ENCODE assay signal across 35 cellular contexts in the genomic region with DNA sequence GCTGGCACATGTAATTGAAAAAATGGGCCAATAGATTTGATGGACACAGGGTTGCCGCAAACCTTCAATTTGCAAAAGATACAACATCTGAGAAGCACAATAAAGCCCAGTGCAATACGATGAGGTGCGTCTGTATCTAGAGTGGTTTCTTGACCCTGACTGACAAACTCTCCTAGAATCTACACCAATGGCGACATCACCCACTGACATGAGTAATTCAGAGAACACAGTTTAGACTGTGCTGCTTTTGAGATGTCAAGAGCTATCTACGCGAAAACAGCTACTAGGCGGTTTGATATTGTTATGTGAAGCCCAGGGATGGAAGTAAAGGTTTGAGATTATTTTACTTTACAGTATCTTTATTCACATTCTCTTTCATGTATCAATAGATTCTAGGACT.
"Had no signal": no experiment of that assay in that cellular context is flagged by ENCODE, and none has a peak within 500 bp of the region (broad histone marks: within the 10 kb centered on the region; RNA-seq: fewer than 3 reads in every experiment).

No MANE protein-coding gene starts in this region.

- H3K36me3 ChIP-seq: esophagus muscularis mucosa, gastrocnemius medialis, heart left ventricle had no signal

- DNase-seq: activated B cell treated with CpG ODN at 0.5 μM for 24 hours; activated CD4-positive, alpha-beta memory T cell treated with anti-CD3 and anti-CD28 coated beads, Interleukin-2, amount 10 ng/mL, durations not matched to agents 7 days and 5 days; activated CD4-positive, alpha-beta T cell treated with anti-CD3 and anti-CD28 coated beads, Interleukin-2, amount 10 ng/mL, durations not matched to agents 7 days and 5 days; activated CD4-positive, alpha-beta T cell treated with anti-CD3 and anti-CD28 coated beads, Interleukin-2, amount 50 U/mL, for 4 hours; activated CD8-positive, alpha-beta memory T cell treated with anti-CD3 and anti-CD28 coated beads, Interleukin-2, amount 50 U/mL, for 48 hours; activated effector memory CD4-positive, alpha-beta T cell treated with Interleukin-2 at 50 U/mL for 16 hours; activated gamma-delta T cell treated with Interleukin-2 at 50 U/mL for 16 hours; activated naive CD4-positive, alpha-beta T cell treated with anti-CD3 and anti-CD28 coated beads, Interleukin-2, amount 50 U/mL, for 16 hours; activated naive CD4-positive, alpha-beta T cell treated with Interleukin-2 at 50 U/mL for 16 hours; activated T-cell treated with anti-CD3 and anti-CD28 coated beads for 4 hours; activated T-cell treated with anti-CD3 and anti-CD28 coated beads, Interleukin-2, amount 50 U/mL, for 24 hours; activated T-cell treated with anti-CD3 and anti-CD28 coated beads, Interleukin-2, amount 50 U/mL, for 72 hours; amygdala; aorta; body of pancreas; central memory CD4-positive, alpha-beta T cell; cerebellar nuclear complex; dorsolateral prefrontal cortex; effector memory CD4-positive, alpha-beta T cell; endodermal cell; erythroblast; foreskin keratinocyte; gastrocnemius medialis; glutamatergic neuron; heart left ventricle; T-helper 1 cell; T-helper 17 cell; T1000; WERI-Rb-1 had no signal

- H3K4me1 Mint-ChIP-seq: activated B cell treated with CpG ODN at 0.5 μM for 24 hours; activated CD4-positive, alpha-beta memory T cell treated with anti-CD3 and anti-CD28 coated beads, Interleukin-2, amount 10 ng/mL, durations not matched to agents 7 days and 5 days; activated CD4-positive, alpha-beta T cell treated with anti-CD3 and anti-CD28 coated beads, Interleukin-2, amount 10 ng/mL, durations not matched to agents 7 days and 5 days; endodermal cell; T-helper 17 cell had no signal

- H3K4me3 Mint-ChIP-seq: activated B cell treated with CpG ODN at 0.5 μM for 24 hours; activated CD4-positive, alpha-beta memory T cell treated with anti-CD3 and anti-CD28 coated beads, Interleukin-2, amount 10 ng/mL, durations not matched to agents 7 days and 5 days; activated CD4-positive, alpha-beta T cell treated with anti-CD3 and anti-CD28 coated beads, Interleukin-2, amount 10 ng/mL, durations not matched to agents 7 days and 5 days; activated naive CD8-positive, alpha-beta T cell; activated T-cell treated with anti-CD3 and anti-CD28 coated beads, Interleukin-2, amount 50 U/mL, for 24 hours; activated T-cell treated with anti-CD3 and anti-CD28 coated beads, Interleukin-2, amount 50 U/mL, for 72 hours; dendritic cell treated with granulocyte-macrophage colony-stimulating factor and Interleukin-4, amounts not matched to agents 40 ng/mL and 50 ng/mL, for 4 days; endodermal cell; T-helper 17 cell; T-helper 2 cell treated with Interferon-gamma antibody and Interleukin-4, amounts not matched to agents 5 μg/mL and 100 μg/mL, for 36 hours had no signal

- H3K27ac ChIP-seq: body of pancreas, coronary artery, dorsolateral prefrontal cortex, esophagus muscularis mucosa, foreskin keratinocyte, gastrocnemius medialis, heart left ventricle, WERI-Rb-1 had no signal

- H3K4me3 ChIP-seq: body of pancreas, coronary artery, dorsolateral prefrontal cortex, esophagus muscularis mucosa, gastrocnemius medialis, heart left ventricle had no signal

- H3K4me1 ChIP-seq: body of pancreas, esophagus muscularis mucosa, foreskin keratinocyte, gastrocnemius medialis, heart left ventricle had no signal

- H3K27ac Mint-ChIP-seq: activated B cell treated with CpG ODN at 0.5 μM for 24 hours; activated CD4-positive, alpha-beta memory T cell treated with anti-CD3 and anti-CD28 coated beads, Interleukin-2, amount 10 ng/mL, durations not matched to agents 7 days and 5 days; activated CD4-positive, alpha-beta T cell treated with anti-CD3 and anti-CD28 coated beads, Interleukin-2, amount 10 ng/mL, durations not matched to agents 7 days and 5 days; activated naive CD8-positive, alpha-beta T cell; activated T-cell treated with anti-CD3 and anti-CD28 coated beads, Interleukin-2, amount 50 U/mL, for 24 hours; activated T-cell treated with anti-CD3 and anti-CD28 coated beads, Interleukin-2, amount 50 U/mL, for 72 hours; dendritic cell treated with granulocyte-macrophage colony-stimulating factor and Interleukin-4, amounts not matched to agents 40 ng/mL and 50 ng/mL, for 4 days; endodermal cell; T-helper 17 cell; T-helper 2 cell treated with Interferon-gamma antibody and Interleukin-4, amounts not matched to agents 5 μg/mL and 100 μg/mL, for 36 hours had no signal

- H3K9me3 ChIP-seq: body of pancreas had no signal

- H3K27me3 ChIP-seq: body of pancreas, dorsolateral prefrontal cortex, esophagus muscularis mucosa, foreskin keratinocyte, gastrocnemius medialis, heart left ventricle had no signal

- ATAC-seq: activated CD4-positive, CD25-positive, alpha-beta regulatory T cell treated with anti-CD3 and anti-CD28 coated beads, Interleukin-2, amount 50 U/mL, for 24 hours; body of pancreas; foreskin keratinocyte; gastrocnemius medialis; heart left ventricle; T-helper 17 cell had no signal

- H3K27me3 Mint-ChIP-seq: activated B cell treated with CpG ODN at 0.5 μM for 24 hours; activated CD4-positive, alpha-beta memory T cell treated with anti-CD3 and anti-CD28 coated beads, Interleukin-2, amount 10 ng/mL, durations not matched to agents 7 days and 5 days; activated CD4-positive, alpha-beta T cell treated with anti-CD3 and anti-CD28 coated beads, Interleukin-2, amount 10 ng/mL, durations not matched to agents 7 days and 5 days; activated naive CD8-positive, alpha-beta T cell; activated T-cell treated with anti-CD3 and anti-CD28 coated beads, Interleukin-2, amount 50 U/mL, for 24 hours; dendritic cell treated with granulocyte-macrophage colony-stimulating factor and Interleukin-4, amounts not matched to agents 40 ng/mL and 50 ng/mL, for 4 days; T-helper 17 cell had no signal
